In genomic region chr17:19302791-19303233, GRCh38 we compare ENCODE assay signal across 12 cellular contexts. TPM values are rescaled to one million over a fixed set of nuclear protein-coding genes. Genes with fewer than 3 reads are reported as not detected.
DNase-seq lines count a peak whose midpoint lies in the region; ATAC-seq and TF ChIP-seq lines count a peak whose summit lies in the region.
"Had no signal": no experiment of that assay in that cellular context is flagged by ENCODE, and none has a peak within 500 bp of the region (broad histone marks: within the 10 kb centered on the region; RNA-seq: fewer than 3 reads in every experiment).

No MANE protein-coding gene starts in this region.

- H3K9me3 Mint-ChIP-seq in IgD-negative memory B cell = no peaks in the 10 kb centered on the region
- H3K9me3 Mint-ChIP-seq: activated naive CD8-positive, alpha-beta T cell treated with anti-CD3 and anti-CD28 coated beads for 36 hours; stimulated activated naive CD8-positive, alpha-beta T cell treated with anti-CD3 and anti-CD28 coated beads, Interleukin-15, Interleukin-2, amounts not matched to agents 100 ng/mL and 50 ng/mL, for 24 hours had no signal

- peaks cover 44 to 75% (median 61%) of the 10 kb centered on the region in 6 donors for H3K4me1 ChIP-seq in spleen

- peaks cover 1% of the 10 kb centered on the region for H3K27me3 Mint-ChIP-seq in IgD-negative memory B cell

- TF ChIP-seq POLR2A in spleen (IDR thresholded peaks at IDR 0.05) = no peak

- no peaks in the 10 kb centered on the region for H3K36me3 ChIP-seq in spleen
- H3K36me3 ChIP-seq in brain microvascular endothelial cell (replicated peaks) = no peaks in the 10 kb centered on the region

- in situ Hi-C loops in brain microvascular endothelial cell (cut with HindIII; ENCODE audit: low pct_ligation_motif_present, low sequenced_read_pairs) = no loop called here

- intact Hi-C loops in spleen (cut with DNase I; ENCODE audit: low total_unique reads) = no loop called here

- H3K4me3 ChIP-seq in spleen (no peak overlapping the region), brain microvascular endothelial cell (ENCODE audit: low read depth, low read length) (no peak overlapping the region)

- WGBS in spleen, 5 donors = 12 to 30% (median 27%) methylated on average over 6 to 8 of the region's 8 CpGs

- H3K27me3 ChIP-seq in layer of hippocampus (ENCODE audit: control insufficient read depth, insufficient read depth, low read length) = no peaks in the 10 kb centered on the region
- peaks cover 0 to 30% (median 0%) of the 10 kb centered on the region in 7 donors for H3K27me3 ChIP-seq in spleen (replicated peaks in 1 of 7)
- no peaks in the 10 kb centered on the region for H3K27me3 ChIP-seq in brain microvascular endothelial cell (replicated peaks)

- peak overlapping the region in 2 of 3 donors; percentile 24 to 40 for H3K27ac Mint-ChIP-seq in IgD-negative memory B cell
- H3K27ac Mint-ChIP-seq: activated naive CD8-positive, alpha-beta T cell treated with anti-CD3 and anti-CD28 coated beads for 36 hours; stimulated activated naive CD8-positive, alpha-beta T cell treated with anti-CD3 and anti-CD28 coated beads, Interleukin-15, Interleukin-2, amounts not matched to agents 100 ng/mL and 50 ng/mL, for 24 hours had no signal

- ATAC-seq in GM19351 (IDR thresholded peaks at IDR 0.05; ENCODE audit: unreplicated experiment) = no peak

- DNase-seq in spleen (peak; percentile 77), hepatic stellate cell (ENCODE audit: low spot score) (no peak), brain microvascular endothelial cell (no peak)
- DNase-seq in NK-92 treated with Interleukin-12 subunit alpha and Interleukin-12 subunit beta, amount 100 ng/mL, for 24 hours (lab: John Stamatoyannopoulos, UW) = no peak
- DNase-seq: activated naive CD8-positive, alpha-beta T cell treated with anti-CD3 and anti-CD28 coated beads for 36 hours; NCI-H446 treated with DMSO at 0.1 percent for 48 hours; stimulated activated CD4-positive, alpha-beta T cell treated with anti-CD3 and anti-CD28 coated beads, Interleukin-4, amount 100 ng/mL, for 1 hour had no signal

- peak overlapping the region in 3 of 4 donors; percentile 6 to 67 (median 8) for H3K4me3 Mint-ChIP-seq in IgD-negative memory B cell
- H3K4me3 Mint-ChIP-seq: activated naive CD8-positive, alpha-beta T cell treated with anti-CD3 and anti-CD28 coated beads for 36 hours; stimulated activated naive CD8-positive, alpha-beta T cell treated with anti-CD3 and anti-CD28 coated beads, Interleukin-15, Interleukin-2, amounts not matched to agents 100 ng/mL and 50 ng/mL, for 24 hours had no signal

- H3K27ac ChIP-seq in angular gyrus (ENCODE audit: low read depth, low read length) = peak overlapping the region; percentile 87
- peak overlapping the region; percentile 71 for H3K27ac ChIP-seq in layer of hippocampus (ENCODE audit: low read depth, low read length)
- peak overlapping the region in 7 of 8 donors; percentile 37 to 82 (median 71) for H3K27ac ChIP-seq in spleen
- no peak overlapping the region for H3K27ac ChIP-seq in brain microvascular endothelial cell

- peaks cover 36 to 48% (median 44%) of the 10 kb centered on the region in 3 donors for H3K4me1 Mint-ChIP-seq in IgD-negative memory B cell

- no peaks in the 10 kb centered on the region for H3K36me3 Mint-ChIP-seq in IgD-negative memory B cell

- no peaks in the 10 kb centered on the region for H3K9me3 ChIP-seq in spleen

- TF ChIP-seq CTCF in spleen (IDR thresholded peaks at IDR 0.05 in 8 of 11, conservative IDR thresholded peaks at IDR 0.05 in 3 of 11) (no peak), brain microvascular endothelial cell (IDR thresholded peaks at IDR 0.05; ENCODE audit: low read depth, low read length, missing control alignments) (no peak)

RNA-seq across cellular contexts. Expression of gene B9D1, which starts 59.7 kb away (rescaled TPM):
- polyA plus RNA-seq in IgD-negative memory B cell (5.0 TPM), spleen (1 to 10 TPM; 4.3 to 8.1 (median 5.8) TPM)
- 10 to 100 TPM in 1 of 7 donors, 1 to 10 TPM in 6; 6.4 to 14.1 (median 7.3) TPM for total RNA-seq in spleen
